ENCODE assay signal across 22 cellular contexts in genomic region chr16:20798364-20798763, GRCh38. TPM values are rescaled to one million over a fixed set of nuclear protein-coding genes. Genes with fewer than 3 reads are reported as not detected.
"Had no signal": no experiment of that assay in that cellular context is flagged by ENCODE, and none has a peak within 500 bp of the region (broad histone marks: within the 10 kb centered on the region; RNA-seq: fewer than 3 reads in every experiment).

No MANE protein-coding gene starts in this region.

- H3K27ac ChIP-seq: ascending aorta, coronary artery, esophagus muscularis mucosa, right lobe of liver, skin epidermis, tibial artery had no signal

- H3K4me1 Mint-ChIP-seq: stimulated activated effector memory CD8-positive, alpha-beta T cell treated with anti-CD3 and anti-CD28 coated beads, Interleukin-12 subunit alpha, Interleukin-12 subunit beta, amount 100 ng/mL, for 72 hours; stimulated activated naive CD8-positive, alpha-beta T cell treated with anti-CD3 and anti-CD28 coated beads, Interleukin-15, amount 100 ng/mL, for 72 hours had no signal

- FAIRE-seq: frontal cortex, islet of Langerhans had no signal

- H3K9me3 Mint-ChIP-seq: activated T-helper 17 cell treated with anti-CD3 and anti-CD28 coated beads, Interleukin-2, amount 50 U/mL, for 72 hours; stimulated activated effector memory CD8-positive, alpha-beta T cell treated with anti-CD3 and anti-CD28 coated beads, Interleukin-12 subunit alpha, Interleukin-12 subunit beta, amount 100 ng/mL, for 72 hours; stimulated activated naive CD8-positive, alpha-beta T cell treated with anti-CD3 and anti-CD28 coated beads, Interleukin-15, amount 100 ng/mL, for 72 hours had no signal

- H3K36me3 Mint-ChIP-seq: activated naive CD8-positive, alpha-beta T cell had no signal

- H3K9me3 ChIP-seq: adrenal gland, ascending aorta, esophagus muscularis mucosa, right lobe of liver, tibial artery had no signal

- DNase-seq: activated CD4-positive, alpha-beta T cell treated with anti-CD3 and anti-CD28 coated beads for 1 hour; activated CD4-positive, alpha-beta T cell treated with anti-CD3 and anti-CD28 coated beads, Interleukin-2, amount 50 U/mL, for 4 hours; adrenal gland; hippocampal formation; left cardiac atrium; mesenchymal stem cell; nucleus accumbens; right lobe of liver; stimulated activated CD4-positive, alpha-beta T cell treated with anti-CD3 and anti-CD28 coated beads, Interleukin-1b, Interleukin-23, amount 100 ng/mL, for 48 hours; stimulated activated naive CD8-positive, alpha-beta T cell treated with anti-CD3 and anti-CD28 coated beads, Interleukin-15, amount 100 ng/mL, for 72 hours; T-helper 9 cell; tibial artery had no signal

- H3K27me3 Mint-ChIP-seq: activated naive CD8-positive, alpha-beta T cell; activated T-helper 17 cell treated with anti-CD3 and anti-CD28 coated beads, Interleukin-2, amount 50 U/mL, for 72 hours; stimulated activated naive CD8-positive, alpha-beta T cell treated with anti-CD3 and anti-CD28 coated beads, Interleukin-15, amount 100 ng/mL, for 72 hours had no signal

- H3K4me3 Mint-ChIP-seq: activated naive CD8-positive, alpha-beta T cell; activated T-helper 17 cell treated with anti-CD3 and anti-CD28 coated beads, Interleukin-2, amount 50 U/mL, for 72 hours; stimulated activated effector memory CD8-positive, alpha-beta T cell treated with anti-CD3 and anti-CD28 coated beads, Interleukin-12 subunit alpha, Interleukin-12 subunit beta, amount 100 ng/mL, for 72 hours; stimulated activated naive CD8-positive, alpha-beta T cell treated with anti-CD3 and anti-CD28 coated beads, Interleukin-15, amount 100 ng/mL, for 72 hours had no signal

- ATAC-seq: activated T-helper 17 cell treated with anti-CD3 and anti-CD28 coated beads, Interleukin-2, amount 50 U/mL, for 72 hours; left cardiac atrium; right lobe of liver; stimulated activated effector memory CD8-positive, alpha-beta T cell treated with anti-CD3 and anti-CD28 coated beads, Interleukin-12 subunit alpha, Interleukin-12 subunit beta, amount 100 ng/mL, for 72 hours; stimulated activated naive CD8-positive, alpha-beta T cell treated with anti-CD3 and anti-CD28 coated beads, Interleukin-15, amount 100 ng/mL, for 72 hours had no signal

- H3K4me3 ChIP-seq: adrenal gland, ascending aorta, coronary artery, esophagus muscularis mucosa, right lobe of liver, skin epidermis, tibial artery had no signal

- H3K4me1 ChIP-seq: tibial artery had no signal

- H3K27me3 ChIP-seq: adrenal gland, ascending aorta, esophagus muscularis mucosa, right lobe of liver, tibial artery had no signal

- H3K27ac Mint-ChIP-seq: activated naive CD8-positive, alpha-beta T cell; activated T-helper 17 cell treated with anti-CD3 and anti-CD28 coated beads, Interleukin-2, amount 50 U/mL, for 72 hours; stimulated activated effector memory CD8-positive, alpha-beta T cell treated with anti-CD3 and anti-CD28 coated beads, Interleukin-12 subunit alpha, Interleukin-12 subunit beta, amount 100 ng/mL, for 72 hours; stimulated activated naive CD8-positive, alpha-beta T cell treated with anti-CD3 and anti-CD28 coated beads, Interleukin-15, amount 100 ng/mL, for 72 hours had no signal

RNA-seq across cellular contexts. Expression of gene ERI2, which starts 7.9 kb away (rescaled TPM):
- total RNA-seq: ascending aorta had no signal

RNA-seq across cellular contexts. Expression of gene ACSM3, which starts 34.5 kb away (rescaled TPM):
- total RNA-seq: ascending aorta, myocyte had no signal
